ENCODE assay signal across 1 cellular context in the genomic region with DNA sequence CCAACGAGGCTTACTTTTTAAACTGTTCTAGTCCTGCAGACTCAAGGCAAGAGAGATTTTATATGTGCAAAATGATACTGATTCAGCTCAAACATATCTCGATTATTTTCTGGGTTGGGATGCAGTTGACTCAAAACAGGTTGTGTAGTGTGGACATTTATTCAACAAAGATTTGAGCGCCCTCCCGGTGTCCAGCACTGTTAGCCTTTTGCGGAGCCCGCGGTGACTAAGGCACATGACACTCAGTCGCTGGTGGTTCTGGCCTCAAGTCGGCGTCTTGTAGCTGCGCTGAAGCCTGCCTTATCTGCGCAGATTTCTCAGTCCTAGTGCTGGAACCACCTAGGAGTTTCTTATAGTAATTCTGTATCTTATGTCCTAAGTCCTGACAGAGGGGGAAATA.
TF ChIP-seq lines count a peak whose summit lies in the region.

No MANE protein-coding gene starts in this region.

TF ChIP-seq in HepG2, 621 proteins besides CTCF, POLR2A, EP300 and RAD21 (continued from another document):
- TF ChIP-seq, protein P1, sequence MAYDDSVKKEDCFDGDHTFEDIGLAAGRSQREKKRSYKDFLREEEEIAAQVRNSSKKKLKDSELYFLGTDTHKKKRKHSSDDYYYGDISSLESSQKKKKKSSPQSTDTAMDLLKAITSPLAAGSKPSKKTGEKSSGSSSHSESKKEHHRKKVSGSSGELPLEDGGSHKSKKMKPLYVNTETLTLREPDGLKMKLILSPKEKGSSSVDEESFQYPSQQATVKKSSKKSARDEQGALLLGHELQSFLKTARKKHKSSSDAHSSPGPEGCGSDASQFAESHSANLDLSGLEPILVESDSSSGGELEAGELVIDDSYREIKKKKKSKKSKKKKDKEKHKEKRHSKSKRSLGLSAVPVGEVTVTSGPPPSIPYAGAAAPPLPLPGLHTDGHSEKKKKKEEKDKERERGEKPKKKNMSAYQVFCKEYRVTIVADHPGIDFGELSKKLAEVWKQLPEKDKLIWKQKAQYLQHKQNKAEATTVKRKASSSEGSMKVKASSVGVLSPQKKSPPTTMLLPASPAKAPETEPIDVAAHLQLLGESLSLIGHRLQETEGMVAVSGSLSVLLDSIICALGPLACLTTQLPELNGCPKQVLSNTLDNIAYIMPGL (CRISPR knock-in tag; IDR thresholded peaks at IDR 0.05; ENCODE audit: borderline replicate concordance in 1 of 2, low read depth in 1 of 2): 0 out of 4 replicates have a peak, but pooled peaks of 1 of the 2 experiments have one; percentile 34
- TF ChIP-seq MEF2D (CRISPR knock-in tag; IDR thresholded peaks at IDR 0.05): peak; percentile 11; the same call in 1 of the 2 replicates
- TF ChIP-seq, protein P2, sequence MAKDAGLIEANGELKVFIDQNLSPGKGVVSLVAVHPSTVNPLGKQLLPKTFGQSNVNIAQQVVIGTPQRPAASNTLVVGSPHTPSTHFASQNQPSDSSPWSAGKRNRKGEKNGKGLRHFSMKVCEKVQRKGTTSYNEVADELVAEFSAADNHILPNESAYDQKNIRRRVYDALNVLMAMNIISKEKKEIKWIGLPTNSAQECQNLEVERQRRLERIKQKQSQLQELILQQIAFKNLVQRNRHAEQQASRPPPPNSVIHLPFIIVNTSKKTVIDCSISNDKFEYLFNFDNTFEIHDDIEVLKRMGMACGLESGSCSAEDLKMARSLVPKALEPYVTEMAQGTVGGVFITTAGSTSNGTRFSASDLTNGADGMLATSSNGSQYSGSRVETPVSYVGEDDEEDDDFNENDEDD (CRISPR knock-in tag; IDR thresholded peaks at IDR 0.05; ENCODE audit: borderline replicate concordance): peak; percentile 66; the same call in 1 of the 2 replicates
- TF ChIP-seq SOX6 (IDR thresholded peaks at IDR 0.05): no peak
- TF ChIP-seq SOX6 (CRISPR knock-in tag; IDR thresholded peaks at IDR 0.05): 0 out of 2 replicates have a peak, but pooled peaks have one; percentile 23
- TF ChIP-seq ZNF543 (CRISPR knock-in tag; IDR thresholded peaks at IDR 0.05): peak; percentile 68
- TF ChIP-seq, protein P3, sequence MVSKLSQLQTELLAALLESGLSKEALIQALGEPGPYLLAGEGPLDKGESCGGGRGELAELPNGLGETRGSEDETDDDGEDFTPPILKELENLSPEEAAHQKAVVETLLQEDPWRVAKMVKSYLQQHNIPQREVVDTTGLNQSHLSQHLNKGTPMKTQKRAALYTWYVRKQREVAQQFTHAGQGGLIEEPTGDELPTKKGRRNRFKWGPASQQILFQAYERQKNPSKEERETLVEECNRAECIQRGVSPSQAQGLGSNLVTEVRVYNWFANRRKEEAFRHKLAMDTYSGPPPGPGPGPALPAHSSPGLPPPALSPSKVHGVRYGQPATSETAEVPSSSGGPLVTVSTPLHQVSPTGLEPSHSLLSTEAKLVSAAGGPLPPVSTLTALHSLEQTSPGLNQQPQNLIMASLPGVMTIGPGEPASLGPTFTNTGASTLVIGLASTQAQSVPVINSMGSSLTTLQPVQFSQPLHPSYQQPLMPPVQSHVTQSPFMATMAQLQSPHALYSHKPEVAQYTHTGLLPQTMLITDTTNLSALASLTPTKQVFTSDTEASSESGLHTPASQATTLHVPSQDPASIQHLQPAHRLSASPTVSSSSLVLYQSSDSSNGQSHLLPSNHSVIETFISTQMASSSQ (IDR thresholded peaks at IDR 0.05; ENCODE audit: low read depth): no peak
- TF ChIP-seq, protein P3 (CRISPR knock-in tag; IDR thresholded peaks at IDR 0.05; ENCODE audit: borderline replicate concordance): no peak
- no peak for TF ChIP-seq ZNF616 (CRISPR knock-in tag; IDR thresholded peaks at IDR 0.05; ENCODE audit: low read depth)
- TF ChIP-seq ZNF781 (CRISPR knock-in tag; IDR thresholded peaks at IDR 0.05; ENCODE audit: borderline replicate concordance, not compliant biosample characterization): peak; percentile 23
- TF ChIP-seq KDM2A (CRISPR knock-in tag; IDR thresholded peaks at IDR 0.05; ENCODE audit: borderline replicate concordance, low read depth): peak; percentile 54; the same call in 1 of the 2 replicates
- TF ChIP-seq, protein P4, sequence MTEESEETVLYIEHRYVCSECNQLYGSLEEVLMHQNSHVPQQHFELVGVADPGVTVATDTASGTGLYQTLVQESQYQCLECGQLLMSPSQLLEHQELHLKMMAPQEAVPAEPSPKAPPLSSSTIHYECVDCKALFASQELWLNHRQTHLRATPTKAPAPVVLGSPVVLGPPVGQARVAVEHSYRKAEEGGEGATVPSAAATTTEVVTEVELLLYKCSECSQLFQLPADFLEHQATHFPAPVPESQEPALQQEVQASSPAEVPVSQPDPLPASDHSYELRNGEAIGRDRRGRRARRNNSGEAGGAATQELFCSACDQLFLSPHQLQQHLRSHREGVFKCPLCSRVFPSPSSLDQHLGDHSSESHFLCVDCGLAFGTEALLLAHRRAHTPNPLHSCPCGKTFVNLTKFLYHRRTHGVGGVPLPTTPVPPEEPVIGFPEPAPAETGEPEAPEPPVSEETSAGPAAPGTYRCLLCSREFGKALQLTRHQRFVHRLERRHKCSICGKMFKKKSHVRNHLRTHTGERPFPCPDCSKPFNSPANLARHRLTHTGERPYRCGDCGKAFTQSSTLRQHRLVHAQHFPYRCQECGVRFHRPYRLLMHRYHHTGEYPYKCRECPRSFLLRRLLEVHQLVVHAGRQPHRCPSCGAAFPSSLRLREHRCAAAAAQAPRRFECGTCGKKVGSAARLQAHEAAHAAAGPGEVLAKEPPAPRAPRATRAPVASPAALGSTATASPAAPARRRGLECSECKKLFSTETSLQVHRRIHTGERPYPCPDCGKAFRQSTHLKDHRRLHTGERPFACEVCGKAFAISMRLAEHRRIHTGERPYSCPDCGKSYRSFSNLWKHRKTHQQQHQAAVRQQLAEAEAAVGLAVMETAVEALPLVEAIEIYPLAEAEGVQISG (CRISPR knock-in tag; IDR thresholded peaks at IDR 0.05): no peak
- peak; percentile 28; the same call in 1 of the 2 replicates for TF ChIP-seq ZSCAN29 (CRISPR knock-in tag; conservative IDR thresholded peaks at IDR 0.05)
- 0 out of 2 replicates have a peak, but pooled peaks have one; percentile 32 for TF ChIP-seq FOXA3 (CRISPR knock-in tag; IDR thresholded peaks at IDR 0.05)
- TF ChIP-seq, protein P5, sequence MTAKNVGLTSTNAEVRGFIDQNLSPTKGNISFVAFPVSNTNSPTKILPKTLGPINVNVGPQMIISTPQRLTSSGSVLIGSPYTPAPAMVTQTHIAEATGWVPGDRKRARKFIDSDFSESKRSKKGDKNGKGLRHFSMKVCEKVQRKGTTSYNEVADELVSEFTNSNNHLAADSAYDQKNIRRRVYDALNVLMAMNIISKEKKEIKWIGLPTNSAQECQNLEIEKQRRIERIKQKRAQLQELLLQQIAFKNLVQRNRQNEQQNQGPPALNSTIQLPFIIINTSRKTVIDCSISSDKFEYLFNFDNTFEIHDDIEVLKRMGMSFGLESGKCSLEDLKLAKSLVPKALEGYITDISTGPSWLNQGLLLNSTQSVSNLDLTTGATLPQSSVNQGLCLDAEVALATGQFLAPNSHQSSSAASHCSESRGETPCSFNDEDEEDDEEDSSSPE (CRISPR knock-in tag; IDR thresholded peaks at IDR 0.05): peak; percentile 39; the same call in 1 of the 2 replicates
- TF ChIP-seq SMAD3 (CRISPR knock-in tag; IDR thresholded peaks at IDR 0.05): 0 out of 2 replicates have a peak, but pooled peaks have one; percentile 12
- TF ChIP-seq, protein P6, sequence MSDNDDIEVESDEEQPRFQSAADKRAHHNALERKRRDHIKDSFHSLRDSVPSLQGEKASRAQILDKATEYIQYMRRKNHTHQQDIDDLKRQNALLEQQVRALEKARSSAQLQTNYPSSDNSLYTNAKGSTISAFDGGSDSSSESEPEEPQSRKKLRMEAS (IDR thresholded peaks at IDR 0.05): peak; percentile 60; the same call in 1 of the 2 replicates
- TF ChIP-seq, protein P7, sequence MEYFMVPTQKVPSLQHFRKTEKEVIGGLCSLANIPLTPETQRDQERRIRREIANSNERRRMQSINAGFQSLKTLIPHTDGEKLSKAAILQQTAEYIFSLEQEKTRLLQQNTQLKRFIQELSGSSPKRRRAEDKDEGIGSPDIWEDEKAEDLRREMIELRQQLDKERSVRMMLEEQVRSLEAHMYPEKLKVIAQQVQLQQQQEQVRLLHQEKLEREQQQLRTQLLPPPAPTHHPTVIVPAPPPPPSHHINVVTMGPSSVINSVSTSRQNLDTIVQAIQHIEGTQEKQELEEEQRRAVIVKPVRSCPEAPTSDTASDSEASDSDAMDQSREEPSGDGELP (IDR thresholded peaks at IDR 0.05; ENCODE audit: borderline replicate concordance, low read depth): 0 out of 2 replicates have a peak, but pooled peaks have one; percentile 13
- TF ChIP-seq ELF3 (CRISPR knock-in tag; IDR thresholded peaks at IDR 0.05): peak; percentile 29; the same call in 1 of the 2 replicates
- TF ChIP-seq BORCS8-MEF2B (CRISPR knock-in tag; IDR thresholded peaks at IDR 0.05): no peak
- peak; percentile 25; the same call in 1 of the 2 replicates for TF ChIP-seq ZNF292 (CRISPR knock-in tag; IDR thresholded peaks at IDR 0.05; ENCODE audit: borderline replicate concordance, low read depth)
- TF ChIP-seq RXRB (CRISPR knock-in tag; IDR thresholded peaks at IDR 0.05; ENCODE audit: borderline replicate concordance): no peak
- peak; percentile 92 for TF ChIP-seq HNRNPLL (IDR thresholded peaks at IDR 0.05; ENCODE audit: low read depth, low read length, poor library complexity, severe bottlenecking)
- TF ChIP-seq FOXK1 (CRISPR knock-in tag; IDR thresholded peaks at IDR 0.05; ENCODE audit: borderline replicate concordance, low read depth): peak; percentile 37; the same call in 1 of the 2 replicates
- TF ChIP-seq ESRRA (CRISPR knock-in tag; IDR thresholded peaks at IDR 0.05; ENCODE audit: low read depth): no peak
- TF ChIP-seq STAG1 (CRISPR knock-in tag; IDR thresholded peaks at IDR 0.05): peak; percentile 52
- peak; percentile 55 for TF ChIP-seq FOSL2 (CRISPR knock-in tag; IDR thresholded peaks at IDR 0.05)
- TF ChIP-seq ZNF670 (CRISPR knock-in tag; IDR thresholded peaks at IDR 0.05; ENCODE audit: borderline replicate concordance): peak; percentile 51; the same call in 1 of the 2 replicates
- TF ChIP-seq REXO4 (CRISPR knock-in tag; IDR thresholded peaks at IDR 0.05; ENCODE audit: borderline replicate concordance): no peak
- TF ChIP-seq IRF2 (CRISPR knock-in tag; IDR thresholded peaks at IDR 0.05): peak; percentile 26; the same call in 1 of the 2 replicates
- TF ChIP-seq, protein P8, sequence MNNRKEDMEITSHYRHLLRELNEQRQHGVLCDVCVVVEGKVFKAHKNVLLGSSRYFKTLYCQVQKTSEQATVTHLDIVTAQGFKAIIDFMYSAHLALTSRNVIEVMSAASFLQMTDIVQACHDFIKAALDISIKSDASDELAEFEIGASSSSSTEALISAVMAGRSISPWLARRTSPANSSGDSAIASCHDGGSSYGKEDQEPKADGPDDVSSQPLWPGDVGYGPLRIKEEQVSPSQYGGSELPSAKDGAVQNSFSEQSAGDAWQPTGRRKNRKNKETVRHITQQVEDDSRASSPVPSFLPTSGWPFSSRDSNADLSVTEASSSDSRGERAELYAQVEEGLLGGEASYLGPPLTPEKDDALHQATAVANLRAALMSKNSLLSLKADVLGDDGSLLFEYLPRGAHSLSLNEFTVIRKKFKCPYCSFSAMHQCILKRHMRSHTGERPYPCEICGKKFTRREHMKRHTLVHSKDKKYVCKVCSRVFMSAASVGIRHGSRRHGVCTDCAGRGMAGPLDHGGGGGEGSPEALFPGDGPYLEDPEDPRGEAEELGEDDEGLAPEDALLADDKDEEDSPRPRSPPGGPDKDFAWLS (CRISPR knock-in tag; IDR thresholded peaks at IDR 0.05; ENCODE audit: borderline replicate concordance): 0 out of 2 replicates have a peak, but pooled peaks have one; percentile 3
- TF ChIP-seq, protein P9, sequence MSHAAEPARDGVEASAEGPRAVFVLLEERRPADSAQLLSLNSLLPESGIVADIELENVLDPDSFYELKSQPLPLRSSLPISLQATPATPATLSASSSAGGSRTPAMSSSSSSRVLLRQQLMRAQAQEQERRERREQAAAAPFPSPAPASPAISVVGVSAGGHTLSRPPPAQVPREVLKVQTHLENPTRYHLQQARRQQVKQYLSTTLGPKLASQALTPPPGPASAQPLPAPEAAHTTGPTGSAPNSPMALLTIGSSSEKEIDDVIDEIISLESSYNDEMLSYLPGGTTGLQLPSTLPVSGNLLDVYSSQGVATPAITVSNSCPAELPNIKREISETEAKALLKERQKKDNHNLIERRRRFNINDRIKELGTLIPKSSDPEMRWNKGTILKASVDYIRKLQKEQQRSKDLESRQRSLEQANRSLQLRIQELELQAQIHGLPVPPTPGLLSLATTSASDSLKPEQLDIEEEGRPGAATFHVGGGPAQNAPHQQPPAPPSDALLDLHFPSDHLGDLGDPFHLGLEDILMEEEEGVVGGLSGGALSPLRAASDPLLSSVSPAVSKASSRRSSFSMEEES (CRISPR knock-in tag; IDR thresholded peaks at IDR 0.05): peak; percentile 62; the same call in 1 of the 2 replicates
- 0 out of 2 replicates have a peak, but pooled peaks have one; percentile 56 for TF ChIP-seq ZNF331 (CRISPR knock-in tag; IDR thresholded peaks at IDR 0.05)
